In genomic region chr7:46679671-46680070, GRCh38 we compare ENCODE assay signal across 22 cellular contexts.
"Had no signal": no experiment of that assay in that cellular context is flagged by ENCODE, and none has a peak within 500 bp of the region (broad histone marks: within the 10 kb centered on the region; RNA-seq: fewer than 3 reads in every experiment).

No MANE protein-coding gene starts in this region.

- ATAC-seq: effector memory CD8-positive, alpha-beta T cell; foreskin keratinocyte; lower lobe of right lung; natural killer cell; stimulated activated naive B cell treated with anti-CD40 and anti-IgM and Interleukin-4, amounts not matched to agents 10 μg/mL and 1 μg/mL and 100 μg/mL, for 72 hours; stimulated activated naive CD8-positive, alpha-beta T cell treated with anti-CD3 and anti-CD28 coated beads, Interleukin-15, amount 100 ng/mL, for 72 hours; upper lobe of right lung had no signal

- H3K4me2 ChIP-seq: hepatocyte had no signal

- H3K36me3 ChIP-seq: left ventricle myocardium inferior, lower lobe of right lung, ovary, right lobe of liver, spleen, tibial nerve, upper lobe of right lung, vagina had no signal

- H3K9me3 ChIP-seq: left ventricle myocardium inferior, lower lobe of right lung, ovary, right lobe of liver, spleen, testis, tibial nerve, upper lobe of right lung, vagina had no signal

- DNase-seq: effector memory CD8-positive, alpha-beta T cell; erythroblast; foreskin keratinocyte; head of caudate nucleus; left ventricle myocardium inferior; lower lobe of right lung; natural killer cell; ovary; spleen; stimulated activated CD4-positive, alpha-beta T cell treated with anti-CD3 and anti-CD28 coated beads, Interleukin-15, amount 100 ng/mL, for 24 hours; stimulated activated CD4-positive, alpha-beta T cell treated with anti-CD3 and anti-CD28 coated beads, Interleukin-1b, Interleukin-23, amount 100 ng/mL, for 48 hours; stimulated activated CD4-positive, alpha-beta T cell treated with anti-CD3 and anti-CD28 coated beads, Interleukin-4, amount 100 ng/mL, for 24 hours; stimulated activated naive B cell treated with anti-CD40 and anti-IgM and Interleukin-4, amounts not matched to agents 10 μg/mL and 1 μg/mL and 100 μg/mL, for 72 hours; stimulated activated naive CD8-positive, alpha-beta T cell treated with anti-CD3 and anti-CD28 coated beads, Interleukin-15, amount 100 ng/mL, for 72 hours; testis; upper lobe of right lung had no signal

- H3K79me2 ChIP-seq: hepatocyte had no signal

- H3K27ac ChIP-seq: foreskin keratinocyte, hepatocyte, left ventricle myocardium inferior, lower lobe of right lung, ovary, right lobe of liver, spleen, testis, tibial nerve, upper lobe of right lung, vagina had no signal

- H3K4me1 ChIP-seq: foreskin keratinocyte, lower lobe of right lung, right lobe of liver, spleen, testis, tibial nerve, upper lobe of right lung had no signal

- H3K27me3 ChIP-seq: foreskin keratinocyte, hepatocyte, ovary, right lobe of liver, spleen, testis, tibial nerve, upper lobe of right lung, vagina had no signal

- FAIRE-seq: colon, endothelial cell of umbilical vein had no signal

- H2AFZ ChIP-seq: hepatocyte had no signal

- H3K4me3 ChIP-seq: hepatocyte, left ventricle myocardium inferior, lower lobe of right lung, ovary, right lobe of liver, spleen, testis, tibial nerve, upper lobe of right lung, vagina had no signal
